ENCODE assay signal across 9 cellular contexts in genomic region chr13:51935326-51936171, GRCh38.
A peak's percentile ranks its signal among the peaks of the same experiment; 100 is the strongest.
DNase-seq lines count a peak whose midpoint lies in the region; ATAC-seq, FAIRE-seq and TF ChIP-seq lines count a peak whose summit lies in the region.
"Had no signal": no experiment of that assay in that cellular context is flagged by ENCODE, and none has a peak within 500 bp of the region (broad histone marks: within the 10 kb centered on the region; RNA-seq: fewer than 3 reads in every experiment).

No MANE protein-coding gene starts in this region.

- no peak overlapping the region for H3K4me3 ChIP-seq in astrocyte of the spinal cord (ENCODE audit: low read depth, low read length)
- no peak overlapping the region for H3K4me3 ChIP-seq in HepG2 (replicated peaks in 1 of 3; ENCODE audit: insufficient read depth in 1 of 3, low read depth in 2 of 3, low read length in 3 of 3)

- H2AFZ ChIP-seq in HepG2 (ENCODE audit: low read length) = no peak overlapping the region

- BruUV-seq in HepG2 (replicated peaks; lab: Mats Ljungman, UMichigan) = no TSS peak

- H3K27me3 ChIP-seq in HepG2 (ENCODE audit: control insufficient read depth in 1 of 2, insufficient read depth in 2 of 2, low read length in 2 of 2) = no peaks in the 10 kb centered on the region

- 96% methylated on average over 9 of the region's 14 CpGs for WGBS in HepG2 (ENCODE audit: low lambda C conversion rate)

- TF ChIP-seq EP300 in HepG2 (IDR thresholded peaks at IDR 0.05; ENCODE audit: low read depth in 2 of 2, low read length in 2 of 2) = no peak
- TF ChIP-seq EP300 in HepG2 (CRISPR knock-in tag; IDR thresholded peaks at IDR 0.05; ENCODE audit: borderline replicate concordance) = no peak

- POLR2A ChIA-PET in HepG2 (lab: Yijun Ruan, JAX) = interaction anchor here (1.8 kb wide), 1 partner anchor 192 kb away, joined by 4 read pairs; the partner anchor contains the start of gene NEK5

- no peak overlapping the region for H3K27ac Mint-ChIP-seq in HFFc6

- TF ChIP-seq RAD21 in HepG2 (CRISPR knock-in tag; IDR thresholded peaks at IDR 0.05) = no peak

- intact Hi-C loops in HepG2 (cut with micrococcal nuclease; ENCODE audit: unreplicated experiment) = loop anchor here (1.0 kb wide), 1 partner anchor 192 kb away; no protein-coding TSS in a partner anchor

- no peak for TF ChIP-seq POLR2A in HepG2 (IDR thresholded peaks at IDR 0.05; ENCODE audit: insufficient read depth in 1 of 2, low read depth in 2 of 2, low read length in 2 of 2)

- H3K9me3 ChIP-seq in HepG2 (ENCODE audit: low read length) = no peaks in the 10 kb centered on the region

- no peak overlapping the region for H3K4me2 ChIP-seq in HepG2 (ENCODE audit: low read depth, low read length)

- no peaks in the 10 kb centered on the region for H3K79me2 ChIP-seq in HepG2 (ENCODE audit: insufficient read depth, low read length)

- in situ Hi-C loops in astrocyte of the spinal cord (cut with HindIII; ENCODE audit: low sequenced_read_pairs) = no loop called here
- in situ Hi-C loops in HepG2 (cut with HindIII; ENCODE audit: extremely low pct_ligation_motif_present, low pct_unique_long_range_greater_than_20kb) = no loop called here

- H4K20me1 ChIP-seq in HepG2 (ENCODE audit: insufficient read depth, low read length) = no peaks in the 10 kb centered on the region

- no peaks in the 10 kb centered on the region for H3K9me3 Mint-ChIP-seq in HFFc6

- H3K4me1 ChIP-seq in HepG2 (ENCODE audit: insufficient read depth, low read length) = no peaks in the 10 kb centered on the region

- no peak overlapping the region for H3K4me3 Mint-ChIP-seq in HFFc6

- DNase-seq in COLO668 (lab: John Stamatoyannopoulos, UW; ENCODE audit: unreplicated experiment) (peak; percentile 66), HFFc6 (peak; percentile 3), astrocyte of the spinal cord (ENCODE audit: low read depth, low spot score) (no peak), HepG2 (ENCODE audit: low spot score) (no peak), GM19240 (ENCODE audit: insufficient read length, low spot score) (no peak), NCI-H128 (lab: John Stamatoyannopoulos, UW; ENCODE audit: unreplicated experiment) (no peak), NOMO-1 treated with DMSO at 0.1 percent for 48 hours (lab: John Stamatoyannopoulos, UW; ENCODE audit: unreplicated experiment) (no peak)

- peaks cover 30 to 81% of the 10 kb centered on the region in 2 experiments; a peak in 4 of 5 replicates for H3K36me3 ChIP-seq in HepG2 (replicated peaks in 1 of 2; ENCODE audit: control insufficient read depth in 1 of 2, insufficient read depth in 2 of 2, low read length in 2 of 2)

- H3K36me3 Mint-ChIP-seq in HFFc6 (ENCODE audit: low read depth) = no peaks in the 10 kb centered on the region

- TF ChIP-seq CTCF in HFFc6 (IDR thresholded peaks at IDR 0.05) (peak; percentile 65), astrocyte of the spinal cord (IDR thresholded peaks at IDR 0.05; ENCODE audit: low read depth, low read length) (peak; percentile 26), HepG2 (CRISPR knock-in tag; IDR thresholded peaks at IDR 0.05) (peak; percentile 50; the same call in 1 of the 2 replicates)

- no peaks in the 10 kb centered on the region for H3K4me1 Mint-ChIP-seq in HFFc6 (ENCODE audit: low read depth)

- no peak overlapping the region for H3K27ac ChIP-seq in HepG2 (ENCODE audit: extremely low read length, insufficient read depth, low read length)

- H3K27me3 Mint-ChIP-seq in HFFc6 (ENCODE audit: insufficient read depth) = peaks cover 18% of the 10 kb centered on the region

- FAIRE-seq in HepG2 (lab: Jason Lieb, UNC) = no peak
- FAIRE-seq: frontal cortex had no signal

- no peak overlapping the region for H3K9ac ChIP-seq in HepG2 (ENCODE audit: insufficient read depth, low read depth, low read length)

- peak; percentile 76 for ATAC-seq in HepG2
- no peak for ATAC-seq in GM21825 (IDR thresholded peaks at IDR 0.05; ENCODE audit: unreplicated experiment)

- CTCF ChIA-PET in HepG2 (lab: Yijun Ruan, JAX; ENCODE audit: low intra/inter-chr PET ratio, low total read pairs) = interaction anchor here (2.7 kb wide), 1 partner anchor 193 kb away, joined by 21 read pairs; the partner anchor contains the start of gene NEK5

TF ChIP-seq in HepG2, 621 proteins besides CTCF, POLR2A, EP300 and RAD21:
- no peak for TF ChIP-seq ZNF280B (CRISPR knock-in tag; IDR thresholded peaks at IDR 0.05; ENCODE audit: borderline replicate concordance)
- no peak for TF ChIP-seq ZNF773 (CRISPR knock-in tag; IDR thresholded peaks at IDR 0.05; ENCODE audit: borderline replicate concordance)
- TF ChIP-seq ZNF687 (CRISPR knock-in tag; IDR thresholded peaks at IDR 0.05) = 0 out of 2 replicates have a peak, but pooled peaks have one; percentile 10
- TF ChIP-seq AGO2 (optimal IDR thresholded peaks at IDR 0.05; ENCODE audit: low read depth, low read length) = peak; percentile 29
- TF ChIP-seq CENPT (CRISPR knock-in tag; IDR thresholded peaks at IDR 0.05; ENCODE audit: low read depth) = no peak
- no peak for TF ChIP-seq SIN3B (IDR thresholded peaks at IDR 0.05; ENCODE audit: low read length)
- TF ChIP-seq RBM22 (optimal IDR thresholded peaks at IDR 0.05; ENCODE audit: low read length) = peak; percentile 13
- TF ChIP-seq SMC3 (IDR thresholded peaks at IDR 0.05; ENCODE audit: low read length) = peak; percentile 26; the same call in 1 of the 2 replicates
- no peak for TF ChIP-seq ZNF800 (CRISPR knock-in tag; IDR thresholded peaks at IDR 0.05)
- TF ChIP-seq ZBTB38 (CRISPR knock-in tag; IDR thresholded peaks at IDR 0.05) = peak; percentile 24; the same call in 1 of the 2 replicates
- peak; percentile 51 for TF ChIP-seq STAG1 (CRISPR knock-in tag; IDR thresholded peaks at IDR 0.05)
- TF ChIP-seq SAFB2 (CRISPR knock-in tag; IDR thresholded peaks at IDR 0.05; ENCODE audit: borderline replicate concordance, low read depth) = no peak

Comparison
In these comparisons a context has a peak if more than half of its experiments do, and no peak if none do; other contexts are left out.
1. DNase-seq: peak in COLO668 (single experiment) and HFFc6 (single experiment); none in astrocyte of the spinal cord (single experiment), HepG2 (single experiment), GM19240 (single experiment), NCI-H128 (single experiment) and NOMO-1 treated with DMSO at 0.1 percent for 48 hours (single experiment).
2. Peak in every context shown above with its lines, with median percentiles within 50 percentile points of each other: CTCF ChIP-seq.